8 cellular contexts compared by ENCODE assay signal in the genomic region with DNA sequence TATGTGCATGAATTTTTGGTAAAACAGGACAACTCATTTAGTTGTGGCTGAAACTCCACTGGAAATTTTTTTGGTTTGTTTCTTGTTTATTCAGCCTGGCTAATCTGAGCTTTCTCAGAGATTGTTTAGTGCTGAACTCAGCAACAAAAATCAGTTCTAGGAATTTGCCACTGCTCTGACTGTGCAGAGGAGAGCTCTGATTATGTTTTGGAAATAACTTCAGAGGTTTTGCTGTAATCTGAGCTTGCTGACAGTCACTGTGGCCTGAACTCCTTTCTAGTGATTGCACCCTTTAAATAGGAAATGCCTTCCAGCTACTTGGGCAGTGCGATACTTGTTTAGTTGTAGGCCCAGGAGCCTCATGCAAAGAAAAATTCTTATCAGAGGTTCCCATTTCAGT.
DNase-seq lines count a peak whose midpoint lies in the region; ATAC-seq and TF ChIP-seq lines count a peak whose summit lies in the region.

No MANE protein-coding gene starts in this region.

- peak overlapping the region; percentile 83 for H2AFZ ChIP-seq in ACC112 (ENCODE audit: low read length, unreplicated experiment)

- CTCF ChIA-PET in HEK293T (lab: Yijun Ruan, JAX) = no interaction called here

- POLR2A ChIA-PET in HEK293T (lab: Yijun Ruan, JAX) = no interaction called here

- no peaks in the 10 kb centered on the region for H3K27me3 ChIP-seq in ACC112 (ENCODE audit: insufficient read depth, low read length)

- no peak for ATAC-seq in GM18909 (IDR thresholded peaks at IDR 0.05; ENCODE audit: poor library complexity, unreplicated experiment)
- ATAC-seq in GM19467 (IDR thresholded peaks at IDR 0.05; ENCODE audit: unreplicated experiment) = no peak
- no peak for ATAC-seq in HG03442 (IDR thresholded peaks at IDR 0.05; ENCODE audit: unreplicated experiment)

- no peaks in the 10 kb centered on the region for H3K79me2 ChIP-seq in ACC112 (ENCODE audit: control insufficient read depth, insufficient read depth, low read length, unreplicated experiment)

- DNase-seq in HEK293T (ENCODE audit: extremely low spot score) (peak; percentile 24), left kidney (ENCODE audit: low read depth, low spot score) (peak; percentile 63), NCI-H146 (lab: John Stamatoyannopoulos, UW) (no peak)

- no peaks in the 10 kb centered on the region for H3K27me3 Mint-ChIP-seq in activated naive CD8-positive, alpha-beta T cell

- H3K4me1 ChIP-seq in ACC112 (ENCODE audit: control insufficient read depth, insufficient read depth, low read length, unreplicated experiment) = peaks cover 26% of the 10 kb centered on the region

- H3K4me1 Mint-ChIP-seq in activated naive CD8-positive, alpha-beta T cell (ENCODE audit: low read depth) = peaks cover 81% of the 10 kb centered on the region

- peak overlapping the region; percentile 83 for H3K27ac Mint-ChIP-seq in activated naive CD8-positive, alpha-beta T cell

- no peak overlapping the region for H3K4me3 ChIP-seq in ACC112 (ENCODE audit: low read depth, low read length)

- peak overlapping the region; percentile 88 for H3K27ac ChIP-seq in ACC112 (ENCODE audit: low read depth, low read length)

- peaks cover 26% of the 10 kb centered on the region for H3K36me3 ChIP-seq in ACC112 (ENCODE audit: insufficient read depth, low read length)

- peaks cover 28% of the 10 kb centered on the region for H3K36me3 Mint-ChIP-seq in activated naive CD8-positive, alpha-beta T cell

- no peak overlapping the region for H3K4me3 Mint-ChIP-seq in activated naive CD8-positive, alpha-beta T cell

- peaks cover 8% of the 10 kb centered on the region for H3K9me3 Mint-ChIP-seq in activated naive CD8-positive, alpha-beta T cell (ENCODE audit: low read depth)

TF ChIP-seq in HEK293T, 16 proteins besides CTCF, POLR2A, EP300 and RAD21:
- TF ChIP-seq ELF4 (IDR thresholded peaks at IDR 0.05) (no peak), L3MBTL2 (conservative IDR thresholded peaks at IDR 0.05) (no peak), HDGF (IDR thresholded peaks at IDR 0.05; ENCODE audit: borderline replicate concordance) (no peak), ZNF384 (IDR thresholded peaks at IDR 0.05) (no peak), BHLHE40 (IDR thresholded peaks at IDR 0.05; ENCODE audit: borderline replicate concordance) (no peak)
